Comparison of ENCODE assay signal across 20 cellular contexts in genomic region chr19:2798733-2799132, GRCh38. TPM values are rescaled to one million over a fixed set of nuclear protein-coding genes. Genes with fewer than 3 reads are reported as not detected.
DNase-seq lines count a peak whose midpoint lies in the region; ATAC-seq lines count a peak whose summit lies in the region.
"Had no signal": no experiment of that assay in that cellular context is flagged by ENCODE, and none has a peak within 500 bp of the region (broad histone marks: within the 10 kb centered on the region; RNA-seq: fewer than 3 reads in every experiment).

No MANE protein-coding gene starts in this region.

- H3K36me3 Mint-ChIP-seq in activated CD4-positive, alpha-beta T cell treated with anti-CD3 and anti-CD28 coated beads, Interleukin-2, amount 10 ng/mL, durations not matched to agents 7 days and 5 days (ENCODE audit: low read depth), result peaks cover 26% of the 10 kb centered on the region

- POLR2A ChIA-PET in activated CD4-positive, alpha-beta T cell treated with anti-CD3 and anti-CD28 coated beads, Interleukin-2, amount 10 ng/mL, durations not matched to agents 7 days and 5 days (lab: Charles Lee), result no interaction called here

- no peak for DNase-seq in activated CD4-positive, alpha-beta T cell treated with anti-CD3 and anti-CD28 coated beads, Interleukin-2, amount 10 ng/mL, durations not matched to agents 7 days and 5 days
- no peak for DNase-seq in activated CD4-positive, alpha-beta T cell treated with anti-CD3 and anti-CD28 coated beads, Interleukin-2, amount 50 U/mL, for 1 hour
- DNase-seq in cerebellar cortex (ENCODE audit: low spot score), result peak; percentile 38
- DNase-seq in iris pigment epithelial cell (ENCODE audit: low read depth), result peak; percentile 9
- DNase-seq in globus pallidus (ENCODE audit: low spot score), result no peak
- DNase-seq in RPMI8226, result no peak
- no peak for DNase-seq in pons (ENCODE audit: low spot score)
- DNase-seq: activated T-cell treated with anti-CD3 and anti-CD28 coated beads, Interleukin-2, amount 50 U/mL, for 24 hours; CD4-positive, alpha-beta T cell; DMS79; effector memory CD8-positive, alpha-beta T cell; lower lobe of right lung; naive thymus-derived CD8-positive, alpha-beta T cell; NCI-H1436; NCI-H2227 treated with DMSO at 0.1 percent for 48 hours; stimulated activated naive CD4-positive, alpha-beta T cell; transverse colon had no signal

- no peaks in the 10 kb centered on the region for H3K27me3 Mint-ChIP-seq in activated CD4-positive, alpha-beta T cell treated with anti-CD3 and anti-CD28 coated beads, Interleukin-2, amount 10 ng/mL, durations not matched to agents 7 days and 5 days
- H3K27me3 Mint-ChIP-seq: activated naive CD4-positive, alpha-beta T cell treated with anti-CD3 and anti-CD28 coated beads, Interleukin-2, amount 50 U/mL, for 24 hours; activated T-cell treated with anti-CD3 and anti-CD28 coated beads, Interleukin-2, amount 50 U/mL, for 24 hours; CD4-positive, alpha-beta T cell; effector memory CD8-positive, alpha-beta T cell; naive thymus-derived CD8-positive, alpha-beta T cell had no signal

- H3K27ac Mint-ChIP-seq in activated CD4-positive, alpha-beta T cell treated with anti-CD3 and anti-CD28 coated beads, Interleukin-2, amount 10 ng/mL, durations not matched to agents 7 days and 5 days, result peak overlapping the region; percentile 9
- H3K27ac Mint-ChIP-seq: activated naive CD4-positive, alpha-beta T cell treated with anti-CD3 and anti-CD28 coated beads, Interleukin-2, amount 50 U/mL, for 24 hours; activated T-cell treated with anti-CD3 and anti-CD28 coated beads, Interleukin-2, amount 50 U/mL, for 24 hours; CD4-positive, alpha-beta T cell; effector memory CD8-positive, alpha-beta T cell; GM23338; naive thymus-derived CD8-positive, alpha-beta T cell had no signal

- no peak for ATAC-seq in HG02840 (IDR thresholded peaks at IDR 0.05; ENCODE audit: low FRiP score, unreplicated experiment)
- ATAC-seq: effector memory CD8-positive, alpha-beta T cell; GM23338; lower lobe of right lung; naive thymus-derived CD8-positive, alpha-beta T cell had no signal

- CTCF ChIA-PET in activated CD4-positive, alpha-beta T cell treated with anti-CD3 and anti-CD28 coated beads, Interleukin-2, amount 10 ng/mL, durations not matched to agents 7 days and 5 days (lab: Charles Lee), result interaction anchor here (0.6 to 1.6 kb wide), 3 partner anchors 15 to 178 kb away, joined by 4 to 6 read pairs (median 4); partner anchors contain the start of genes SGTA and TLE6

- no peaks in the 10 kb centered on the region for H3K9me3 Mint-ChIP-seq in activated CD4-positive, alpha-beta T cell treated with anti-CD3 and anti-CD28 coated beads, Interleukin-2, amount 10 ng/mL, durations not matched to agents 7 days and 5 days
- H3K9me3 Mint-ChIP-seq: activated naive CD4-positive, alpha-beta T cell treated with anti-CD3 and anti-CD28 coated beads, Interleukin-2, amount 50 U/mL, for 24 hours; activated T-cell treated with anti-CD3 and anti-CD28 coated beads, Interleukin-2, amount 50 U/mL, for 24 hours; CD4-positive, alpha-beta T cell; effector memory CD8-positive, alpha-beta T cell; GM23338; naive thymus-derived CD8-positive, alpha-beta T cell had no signal

- H3K4me3 Mint-ChIP-seq in activated CD4-positive, alpha-beta T cell treated with anti-CD3 and anti-CD28 coated beads, Interleukin-2, amount 10 ng/mL, durations not matched to agents 7 days and 5 days, result no peak overlapping the region
- H3K4me3 Mint-ChIP-seq: activated naive CD4-positive, alpha-beta T cell treated with anti-CD3 and anti-CD28 coated beads, Interleukin-2, amount 50 U/mL, for 24 hours; activated T-cell treated with anti-CD3 and anti-CD28 coated beads, Interleukin-2, amount 50 U/mL, for 24 hours; CD4-positive, alpha-beta T cell; effector memory CD8-positive, alpha-beta T cell; GM23338; naive thymus-derived CD8-positive, alpha-beta T cell had no signal

- H3K4me1 Mint-ChIP-seq in activated CD4-positive, alpha-beta T cell treated with anti-CD3 and anti-CD28 coated beads, Interleukin-2, amount 10 ng/mL, durations not matched to agents 7 days and 5 days, result no peaks in the 10 kb centered on the region
- H3K4me1 Mint-ChIP-seq: activated naive CD4-positive, alpha-beta T cell treated with anti-CD3 and anti-CD28 coated beads, Interleukin-2, amount 50 U/mL, for 24 hours had no signal

RNA-seq across cellular contexts. Expression of gene THOP1, which starts 13.4 kb away (rescaled TPM):
- 10 to 100 TPM; 84.2 to 97.1 TPM for total RNA-seq in activated CD4-positive, alpha-beta T cell treated with anti-CD3 and anti-CD28 coated beads, Interleukin-2, amount 10 ng/mL, durations not matched to agents 7 days and 5 days

RNA-seq across cellular contexts. Expression of gene SGTA, which starts 15.7 kb away (rescaled TPM):
- 10 to 100 TPM; 46.6 to 46.9 TPM for total RNA-seq in activated CD4-positive, alpha-beta T cell treated with anti-CD3 and anti-CD28 coated beads, Interleukin-2, amount 10 ng/mL, durations not matched to agents 7 days and 5 days

RNA-seq across cellular contexts. Expression of gene ZNF554, which starts 20.9 kb away (rescaled TPM):
- 1 to 10 TPM; 4.1 to 4.6 TPM for total RNA-seq in activated CD4-positive, alpha-beta T cell treated with anti-CD3 and anti-CD28 coated beads, Interleukin-2, amount 10 ng/mL, durations not matched to agents 7 days and 5 days

RNA-seq across cellular contexts. Expression of gene ZNF555, which starts 42.5 kb away (rescaled TPM):
- total RNA-seq in activated CD4-positive, alpha-beta T cell treated with anti-CD3 and anti-CD28 coated beads, Interleukin-2, amount 10 ng/mL, durations not matched to agents 7 days and 5 days, result 1 to 10 TPM; 2.2 to 3.2 TPM

RNA-seq across cellular contexts. Expression of gene SLC39A3, which starts 58.9 kb away (rescaled TPM):
- total RNA-seq in activated CD4-positive, alpha-beta T cell treated with anti-CD3 and anti-CD28 coated beads, Interleukin-2, amount 10 ng/mL, durations not matched to agents 7 days and 5 days, result 10 to 100 TPM; 31.5 to 37.5 TPM

Comparison
In these comparisons a context has a peak if more than half of its experiments do, and no peak if none do; other contexts are left out.
1. DNase-seq: peak in cerebellar cortex (single experiment) and iris pigment epithelial cell (single experiment); none in activated CD4-positive, alpha-beta T cell treated with anti-CD3 and anti-CD28 coated beads, Interleukin-2, amount 10 ng/mL, durations not matched to agents 7 days and 5 days (single experiment), activated CD4-positive, alpha-beta T cell treated with anti-CD3 and anti-CD28 coated beads, Interleukin-2, amount 50 U/mL, for 1 hour (single experiment), globus pallidus (single experiment), RPMI8226 (single experiment) and pons (single experiment).